In genomic region chr3:45224824-45225464, GRCh38 we compare ENCODE assay signal across 8 cellular contexts. TPM values are rescaled to one million over a fixed set of nuclear protein-coding genes. Genes with fewer than 3 reads are reported as not detected.
DNase-seq lines count a peak whose midpoint lies in the region; ATAC-seq, FAIRE-seq and TF ChIP-seq lines count a peak whose summit lies in the region.

No MANE protein-coding gene starts in this region.

- peak; percentile 76 to 77 for TF ChIP-seq RAD21 in A549 (conservative IDR thresholded peaks at IDR 0.05 in 1 of 2, IDR thresholded peaks at IDR 0.05 in 1 of 2)

- POLR2A ChIA-PET in A549 (lab: Yijun Ruan, JAX) (no interaction called here), GM10248 (lab: Yijun Ruan, JAX) (interaction anchor here (0.5 kb wide), 1 partner anchor 103 kb away, joined by 5 read pairs; no protein-coding TSS in a partner anchor)

- no peaks in the 10 kb centered on the region for H3K36me3 Mint-ChIP-seq in activated naive CD8-positive, alpha-beta T cell

- TF ChIP-seq EP300 in A549 (IDR thresholded peaks at IDR 0.05), result no peak

- H3K4me1 ChIP-seq in A549, result peaks cover 8% of the 10 kb centered on the region; the same call in 2 of the 3 replicates
- peaks cover 8 to 11% of the 10 kb centered on the region in 2 experiments for H3K4me1 ChIP-seq in neutrophil (ENCODE audit: control insufficient read depth in 1 of 2, insufficient read depth in 1 of 2, low read depth in 1 of 2, low read length in 1 of 2)

- 16% methylated on average over 12 of the region's 62 CpGs for WGBS in A549 (ENCODE audit: missing lambda C conversion rate)

- peak; percentile 61 for TF ChIP-seq CTCF in A549 (IDR thresholded peaks at IDR 0.05)
- peak; percentile 55 for TF ChIP-seq CTCF in GM10248 (IDR thresholded peaks at IDR 0.05; ENCODE audit: control extremely low read depth, extremely low read depth, low read depth, missing control alignments)
- TF ChIP-seq CTCF in neutrophil (IDR thresholded peaks at IDR 0.05), result no peak

- TF ChIP-seq POLR2A in A549 (IDR thresholded peaks at IDR 0.05; ENCODE audit: low read length), result no peak

- peak overlapping the region; percentile 68 to 92 for H3K27ac ChIP-seq in A549
- no peak overlapping the region for H3K27ac ChIP-seq in neutrophil

- peak overlapping the region; percentile 95 for H3K4me2 ChIP-seq in A549

- ATAC-seq in A549, result peak; percentile 89 to 91
- ATAC-seq in HG02885 (IDR thresholded peaks at IDR 0.05; ENCODE audit: poor library complexity, unreplicated experiment), result peak; percentile 33
- no peak for ATAC-seq in GM19455 (IDR thresholded peaks at IDR 0.05; ENCODE audit: unreplicated experiment)

- peaks cover 55% of the 10 kb centered on the region for H3K27me3 Mint-ChIP-seq in activated naive CD8-positive, alpha-beta T cell

- DNase-seq in A549 (ENCODE audit: low read depth in 1 of 2, low spot score in 1 of 2), result peak; percentile 50 to 75
- peak; percentile 57 for DNase-seq in GM10248 (ENCODE audit: extremely low spot score)
- DNase-seq in NCI-H82 (lab: John Stamatoyannopoulos, UW), result peak; percentile 64
- peak; percentile 66 to 91 (median 80) for DNase-seq in head of caudate nucleus

- CTCF ChIA-PET in A549 (lab: Yijun Ruan, JAX), result interaction anchor here (0.8 to 4.5 kb wide), 16 partner anchors 9 to 704 kb away, joined by 3 to 33 read pairs (median 4); no protein-coding TSS in a partner anchor
- CTCF ChIA-PET in GM10248 (lab: Yijun Ruan, JAX), result interaction anchor here (0.8 kb wide), 1 partner anchor 169 kb away, joined by 3 read pairs; no protein-coding TSS in a partner anchor

- H3K4me3 ChIP-seq in A549, result peak overlapping the region; percentile 62
- H3K4me3 ChIP-seq in neutrophil (ENCODE audit: low read depth in 1 of 2, low read length in 1 of 2), result peak overlapping the region; percentile 52

- H3K27ac Mint-ChIP-seq in activated naive CD8-positive, alpha-beta T cell, result no peak overlapping the region

- intact Hi-C loops in head of caudate nucleus (cut with DNase I), result loop anchor here (5.0 to 10.0 kb wide), 2 partner anchors 267 to 430 kb away; no protein-coding TSS in a partner anchor

- H3K9me3 ChIP-seq in A549 (no peaks in the 10 kb centered on the region), neutrophil (no peaks in the 10 kb centered on the region)

- peak overlapping the region; percentile 86 for H3K4me3 Mint-ChIP-seq in activated naive CD8-positive, alpha-beta T cell

- FAIRE-seq in A549 (lab: Jason Lieb, UNC), result no peak

- H3K9me3 Mint-ChIP-seq in activated naive CD8-positive, alpha-beta T cell (ENCODE audit: low read depth), result no peaks in the 10 kb centered on the region

- peaks cover 19% of the 10 kb centered on the region for H3K4me1 Mint-ChIP-seq in activated naive CD8-positive, alpha-beta T cell (ENCODE audit: low read depth)

- peaks cover 69% of the 10 kb centered on the region for H3K27me3 ChIP-seq in neutrophil

- H3K36me3 ChIP-seq in neutrophil, result no peaks in the 10 kb centered on the region

TF ChIP-seq in A549, 52 proteins besides CTCF, POLR2A, EP300 and RAD21:
- peak; percentile 60; the same call in 2 of the 3 replicates for TF ChIP-seq SMC3 (IDR thresholded peaks at IDR 0.05)
- peak; percentile 42; the same call in 1 of the 2 replicates for TF ChIP-seq MAX (IDR thresholded peaks at IDR 0.05)
- no peak for TF ChIP-seq FOSB (CRISPR knock-in tag; IDR thresholded peaks at IDR 0.05)
- 0 out of 2 replicates have a peak, but pooled peaks have one; percentile 23 for TF ChIP-seq E2F6 (IDR thresholded peaks at IDR 0.05; ENCODE audit: borderline replicate concordance, low read depth)

RNA-seq across cellular contexts. Expression of gene TMEM158, which starts 1.1 kb away (rescaled TPM):
- 0.95 and 1.8 TPM in 2 replicates for polyA plus RNA-seq in A549 (2011; rRNA removed)
- polyA plus RNA-seq in A549 (2012; cell fraction: cytosol; rRNA removed), result 3.6 and 5.7 TPM in 2 replicates
- 3.0 and 5.3 TPM in 2 replicates for polyA plus RNA-seq in A549 (2012; cell fraction: nucleus; rRNA removed)
- 3.2 to 3.9 TPM (median 3.4 TPM) in 3 replicates for polyA plus RNA-seq in A549 (2017; fragmentation: RNase III; extraction: RNeasy Plus Mini Kit Qiagen cat#74134 plus additional on column Dnase treatment)
- polyA minus RNA-seq in A549 (2011; rRNA and poly(A)+ RNA removed), result 0.25 and 0.73 TPM in 2 replicates
